ENCODE assay signal across 22 cellular contexts in genomic region chr11:34639545-34639944, GRCh38. TPM values are rescaled to one million over a fixed set of nuclear protein-coding genes. Genes with fewer than 3 reads are reported as not detected.
DNase-seq lines count a peak whose midpoint lies in the region; ATAC-seq, FAIRE-seq and TF ChIP-seq lines count a peak whose summit lies in the region.
"Had no signal": no experiment of that assay in that cellular context is flagged by ENCODE, and none has a peak within 500 bp of the region (broad histone marks: within the 10 kb centered on the region; RNA-seq: fewer than 3 reads in every experiment).

No MANE protein-coding gene starts in this region.

- TF ChIP-seq CTCF in HCT116 (IDR thresholded peaks at IDR 0.05 in 2 of 3, conservative IDR thresholded peaks at IDR 0.05 in 1 of 3; ENCODE audit: borderline replicate concordance in 1 of 3, insufficient read depth in 1 of 3, low read depth in 2 of 3, low read length in 2 of 3): no peak
- TF ChIP-seq CTCF in VCaP (conservative IDR thresholded peaks at IDR 0.05): no peak
- no peak for TF ChIP-seq CTCF in lower lobe of right lung (IDR thresholded peaks at IDR 0.05)
- TF ChIP-seq CTCF in transverse colon (IDR thresholded peaks at IDR 0.05): no peak
- no peak for TF ChIP-seq CTCF in D721Med (IDR thresholded peaks at IDR 0.05; ENCODE audit: insufficient read depth, missing control alignments)

- no peak for FAIRE-seq in D721Med (lab: Jason Lieb, UNC)
- FAIRE-seq: G401.6 had no signal

- WGBS in transverse colon (ENCODE audit: low coverage in 1 of 2), 2 donors: 49 to 57% methylated on average over 1 to 4 of the region's 4 CpGs

- H3K36me3 ChIP-seq in HCT116 (ENCODE audit: control insufficient read depth in 1 of 2, insufficient read depth in 2 of 2, low read length in 2 of 2) (0 out of 4 replicates have a peak, but pooled peaks cover 0 to 5% of the 10 kb centered on the region in 2 experiments), lower lobe of right lung (no peaks in the 10 kb centered on the region), transverse colon (no peaks in the 10 kb centered on the region)
- H3K36me3 ChIP-seq: thoracic aorta had no signal

- CTCF ChIA-PET in HCT116 (lab: Charles Lee): interaction anchor here (1.7 kb wide), 1 partner anchor 14 kb away, joined by 4 read pairs; no protein-coding TSS in a partner anchor

- H3K79me2 ChIP-seq in HCT116 (ENCODE audit: insufficient read depth, low read length): peaks cover 94% of the 10 kb centered on the region

- ATAC-seq in HCT116 (peak; percentile 39), lower lobe of right lung (peak; percentile 59 to 63)
- ATAC-seq: naive thymus-derived CD8-positive, alpha-beta T cell had no signal

- H2AFZ ChIP-seq in HCT116 (ENCODE audit: low read depth, low read length, poor library complexity, severe bottlenecking): no peak overlapping the region

- TF ChIP-seq POLR2A in HCT116 (IDR thresholded peaks at IDR 0.05; ENCODE audit: borderline replicate concordance, extremely low read depth, insufficient read depth, insufficient read length) (no peak), transverse colon (IDR thresholded peaks at IDR 0.05) (no peak), erythroblast (IDR thresholded peaks at IDR 0.05; ENCODE audit: low read length) (no peak)

- no peak for TF ChIP-seq EP300 in transverse colon (IDR thresholded peaks at IDR 0.05; ENCODE audit: low read depth)

- H4K20me1 ChIP-seq in HCT116 (ENCODE audit: insufficient read depth): no peaks in the 10 kb centered on the region

- H3K9me3 ChIP-seq in HCT116 (ENCODE audit: control insufficient read depth in 1 of 2, insufficient read depth in 1 of 2, low read depth in 1 of 2, low read length in 2 of 2): no peaks in the 10 kb centered on the region
- no peaks in the 10 kb centered on the region for H3K9me3 ChIP-seq in lower lobe of right lung
- H3K9me3 ChIP-seq in transverse colon: no peaks in the 10 kb centered on the region
- H3K9me3 ChIP-seq: thoracic aorta had no signal

- DNase-seq in HCT116 (ENCODE audit: low read depth, low spot score): no peak
- DNase-seq in lower lobe of right lung: no peak
- DNase-seq in transverse colon: peak; percentile 55
- no peak for DNase-seq in D721Med (ENCODE audit: insufficient read length, low spot score)
- no peak for DNase-seq in occipital lobe (lab: John Stamatoyannopoulos, UW)
- DNase-seq in erythroblast (lab: John Stamatoyannopoulos, UW): no peak
- no peak for DNase-seq in NCI-H1105 treated with DMSO at 0.1 percent for 48 hours (lab: John Stamatoyannopoulos, UW)
- DNase-seq: activated CD4-positive, CD25-positive, alpha-beta regulatory T cell treated with anti-CD3 and anti-CD28 coated beads, Interleukin-2, amount 50 U/mL, for 72 hours; dermis blood vessel endothelial cell; KBM-7; naive thymus-derived CD8-positive, alpha-beta T cell; NCI-H1105; NCI-H2171 treated with DMSO at 0.1 percent for 48 hours; NCI-H748 treated with DMSO at 0.1 percent for 48 hours; OCI-M1; T-helper 9 cell had no signal

- no TSS peak for BruUV-seq in HCT116 (replicated peaks; lab: Mats Ljungman, UMichigan)

- POLR2A ChIA-PET in HCT116 (lab: Charles Lee): interaction anchor here (0.9 to 1.7 kb wide), 3 partner anchors 14 to 18 kb away, joined by 3 to 7 read pairs (median 6); no protein-coding TSS in a partner anchor

- intact Hi-C loops in HCT116 (cut with micrococcal nuclease): no loop called here
- intact Hi-C loops in lower lobe of right lung (cut with DNase I): no loop called here
- intact Hi-C loops in transverse colon (cut with DNase I; ENCODE audit: low total_unique reads): no loop called here

- H3K9me2 ChIP-seq in HCT116 (ENCODE audit: insufficient read depth): no peaks in the 10 kb centered on the region

- H3K4me2 ChIP-seq in HCT116 (ENCODE audit: low read length): peak overlapping the region; percentile 69

- H3K27ac ChIP-seq in HCT116 (ENCODE audit: low read depth, low read length): peak overlapping the region; percentile 57
- H3K27ac ChIP-seq in VCaP: peak overlapping the region; percentile 100
- H3K27ac ChIP-seq in lower lobe of right lung: peak overlapping the region; percentile 69
- H3K27ac ChIP-seq in transverse colon: peak overlapping the region; percentile 85 to 89 (median 86)
- H3K27ac ChIP-seq: thoracic aorta had no signal

- RAD21 ChIA-PET in HCT116 (lab: Charles Lee; ENCODE audit: low non-redundant PET in 1 of 2, low total read pairs in 2 of 2, uncharacterized antibody in 2 of 2, unreplicated experiment in 2 of 2): interaction anchor here in 1 of 2 experiments (1.1 kb wide), 1 partner anchor 38 kb away, joined by 3 read pairs; no protein-coding TSS in a partner anchor

- H3K27me3 ChIP-seq in HCT116 (ENCODE audit: insufficient read depth, low read length) (no peaks in the 10 kb centered on the region), lower lobe of right lung (ENCODE audit: low read depth) (no peaks in the 10 kb centered on the region), transverse colon (no peaks in the 10 kb centered on the region)

- 0 out of 4 replicates have a peak overlapping the region, but pooled peaks of 1 of the 2 experiments have one; percentile 7 for H3K4me3 ChIP-seq in HCT116 (replicated peaks in 1 of 2; ENCODE audit: low read depth in 1 of 2, low read length in 2 of 2)
- H3K4me3 ChIP-seq in lower lobe of right lung: no peak overlapping the region
- no peak overlapping the region for H3K4me3 ChIP-seq in transverse colon
- H3K4me3 ChIP-seq: thoracic aorta had no signal

- TF ChIP-seq RAD21 in HCT116 (IDR thresholded peaks at IDR 0.05; ENCODE audit: low read depth): no peak

- in situ Hi-C loops in transverse colon (cut with MboI; ENCODE audit: low pct_ligation_motif_present in 1 of 4, low pct_unique_long_range_greater_than_20kb in 1 of 4, low sequenced_read_pairs in 3 of 4): no loop called here

- H3K9ac ChIP-seq in HCT116 (ENCODE audit: low read length): peak overlapping the region; percentile 47

- H3K4me1 ChIP-seq in HCT116 (ENCODE audit: control insufficient read depth in 1 of 2, insufficient read depth in 2 of 2, low read length in 2 of 2): peaks cover 34 to 97% of the 10 kb centered on the region in 2 experiments
- H3K4me1 ChIP-seq in lower lobe of right lung: peaks cover 25% of the 10 kb centered on the region
- H3K4me1 ChIP-seq in transverse colon: peaks cover 7 to 87% (median 51%) of the 10 kb centered on the region in 4 donors

TF ChIP-seq in HCT116, 20 proteins besides CTCF, POLR2A, EP300 and RAD21:
- no peak for TF ChIP-seq EZH2 (IDR thresholded peaks at IDR 0.05)
- TF ChIP-seq SP1 (IDR thresholded peaks at IDR 0.05; ENCODE audit: low read depth): peak; percentile 36; the same call in 1 of the 2 replicates
- TF ChIP-seq REST (IDR thresholded peaks at IDR 0.05; ENCODE audit: low read depth): no peak

RNA-seq across cellular contexts. Expression of gene EHF, which starts 18.7 kb away (rescaled TPM):
- total RNA-seq in HCT116 (2021; ENCODE audit: unreplicated experiment) (51.5 TPM), lower lobe of right lung (60.5 TPM), transverse colon (100 to 1,000 TPM; 206 to 406 (median 262) TPM), occipital lobe (0.16 TPM)
- 58.5 and 60.4 TPM in 2 replicates for polyA plus RNA-seq in HCT116 (2012)
- total RNA-seq: activated CD8-positive, alpha-beta memory T cell treated with anti-CD3 and anti-CD28 coated beads for 36 hours; activated T-helper 1 cell treated with anti-CD3 and anti-CD28 coated beads, Interleukin-12 subunit alpha, Interleukin-12 subunit beta, Interleukin-2, Interleukin-4 antibody, amounts not matched to agents 30 ng/mL and 10 ng/mL and 1 ng/mL, durations not matched to agents 14 hours and 24 hours and 36 hours; naive thymus-derived CD8-positive, alpha-beta T cell; pulmonary artery endothelial cell had no signal
- polyA plus RNA-seq: naive thymus-derived CD8-positive, alpha-beta T cell had no signal

Comparison
In these comparisons a context has a peak if more than half of its experiments do, and no peak if none do; other contexts are left out.
1. RNA of gene EHF, which starts 18.7 kb away (total RNA-seq): 206 to 406 TPM in transverse colon, 60.5 TPM in lower lobe of right lung (single experiment) and 51.5 TPM in HCT116 (single experiment); 0.16 TPM in occipital lobe (single experiment); every median in the first group is over 10 times any median in the second.
2. Peak in every context shown above with its lines, with median percentiles within 50 percentile points of each other: H3K27ac ChIP-seq.